In the genomic region with DNA sequence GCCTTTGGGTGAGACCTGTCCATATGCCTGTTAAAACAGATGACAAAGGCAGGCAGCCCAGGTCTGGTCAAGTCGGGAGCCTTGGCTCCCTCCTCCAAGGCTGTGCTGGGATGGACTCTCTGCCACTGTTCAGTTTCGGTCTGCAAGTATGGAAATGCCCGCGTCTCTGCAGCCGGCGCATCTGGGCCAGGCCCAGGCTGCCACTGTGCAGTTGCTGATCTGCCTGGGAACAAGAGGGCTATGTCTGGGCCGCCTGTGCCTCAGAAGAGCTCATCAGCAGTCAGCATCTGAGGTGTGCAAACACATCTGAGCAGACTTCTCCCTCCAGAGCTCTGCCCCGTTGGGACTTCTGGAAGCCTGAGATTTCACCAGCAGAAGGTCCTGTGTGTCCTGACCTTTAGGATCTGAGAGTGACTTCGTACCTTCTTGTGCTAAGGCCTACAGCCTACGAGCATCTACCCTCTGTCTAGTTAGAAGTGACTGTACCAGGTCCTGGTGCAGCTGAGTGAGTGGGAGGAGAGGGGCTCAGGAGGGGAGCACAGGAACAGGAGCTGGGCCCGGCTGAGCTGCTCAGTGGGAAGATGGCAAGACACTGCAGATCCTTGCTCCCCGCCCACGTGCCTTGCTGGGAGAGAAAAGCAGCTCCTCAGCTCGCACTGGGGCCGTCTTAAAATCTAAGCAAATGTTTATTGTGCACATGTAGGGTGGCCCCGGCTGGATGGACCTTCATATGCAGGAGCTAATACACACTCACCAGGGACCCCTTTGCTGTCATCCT, we compare ENCODE assay signal across 21 cellular contexts. TPM values are rescaled to one million over a fixed set of nuclear protein-coding genes. Genes with fewer than 3 reads are reported as not detected.
DNase-seq lines count a peak whose midpoint lies in the region; ATAC-seq and TF ChIP-seq lines count a peak whose summit lies in the region.
"Had no signal": no experiment of that assay in that cellular context is flagged by ENCODE, and none has a peak within 500 bp of the region (broad histone marks: within the 10 kb centered on the region; RNA-seq: fewer than 3 reads in every experiment).

No MANE protein-coding gene starts in this region.

- peaks cover 39% of the 10 kb centered on the region for H3K4me1 Mint-ChIP-seq in WTC11

- no peak for DNase-seq in WTC11 (ENCODE audit: low spot score)
- peak; percentile 49 to 54 for DNase-seq in hippocampal formation (lab: John Stamatoyannopoulos, UW)
- peak in 42 of 56 donors; percentile 21 to 71 (median 46) for DNase-seq in nucleus accumbens (lab: John Stamatoyannopoulos, UW)
- no peak for DNase-seq in glomerular visceral epithelial cell (ENCODE audit: extremely low spot score)
- DNase-seq in HK-2 (ENCODE audit: unreplicated experiment): no peak
- DNase-seq in activated CD4-positive, alpha-beta T cell treated with anti-CD3 and anti-CD28 coated beads, Interleukin-2, amount 50 U/mL, for 48 hours: no peak
- DNase-seq: activated CD4-positive, alpha-beta T cell treated with anti-CD3 and anti-CD28 coated beads, Interleukin-2, amount 50 U/mL, for 4 hours; activated gamma-delta T cell; central memory CD4-positive, alpha-beta T cell; DMS153; NCI-H1092; NCI-H2029 treated with DMSO at 0.1 percent for 48 hours; PC-9; WERI-Rb-1 had no signal

- no peak for TF ChIP-seq CTCF in WTC11 (IDR thresholded peaks at IDR 0.05)

- no peaks in the 10 kb centered on the region for H3K36me3 ChIP-seq in BLaER1
- H3K36me3 ChIP-seq: esophagus muscularis mucosa, right lobe of liver, WERI-Rb-1 had no signal

- peak overlapping the region; percentile 72 for H3K4me2 ChIP-seq in BLaER1
- H3K4me2 ChIP-seq: PC-9 had no signal

- no peaks in the 10 kb centered on the region for H3K36me3 Mint-ChIP-seq in WTC11
- H3K36me3 Mint-ChIP-seq: CD8-positive, alpha-beta T cell had no signal

- peak overlapping the region; percentile 76 for H3K27ac Mint-ChIP-seq in WTC11
- H3K27ac Mint-ChIP-seq: CD8-positive, alpha-beta T cell; T-helper 2 cell treated with Interferon-gamma antibody and Interleukin-4, amounts not matched to agents 5 μg/mL and 100 μg/mL, for 36 hours had no signal

- no peak overlapping the region; the same call in 1 of the 2 replicates for H3K9ac ChIP-seq in BLaER1

- CTCF ChIA-PET in WTC11 (lab: Charles Lee): interaction anchor here (0.7 to 1.3 kb wide), 2 partner anchors 13 to 79 kb away, joined by 3 to 4 read pairs; no protein-coding TSS in a partner anchor

- no peaks in the 10 kb centered on the region for H3K9me3 Mint-ChIP-seq in WTC11
- H3K9me3 Mint-ChIP-seq: CD8-positive, alpha-beta T cell had no signal

- H3K4me3 Mint-ChIP-seq in WTC11: no peak overlapping the region
- H3K4me3 Mint-ChIP-seq: CD8-positive, alpha-beta T cell; T-helper 2 cell treated with Interferon-gamma antibody and Interleukin-4, amounts not matched to agents 5 μg/mL and 100 μg/mL, for 36 hours had no signal

- peaks cover 48% of the 10 kb centered on the region for H3K4me1 ChIP-seq in BLaER1
- H3K4me1 ChIP-seq: right lobe of liver had no signal

- peak overlapping the region; percentile 68 for H3K27ac ChIP-seq in BLaER1
- H3K27ac ChIP-seq: esophagus muscularis mucosa, PC-9, right lobe of liver, WERI-Rb-1 had no signal

- POLR2A ChIA-PET in WTC11 (lab: Charles Lee): no interaction called here

- no peaks in the 10 kb centered on the region for H3K27me3 Mint-ChIP-seq in WTC11 (ENCODE audit: low read depth)

- H3K27me3 ChIP-seq in BLaER1: no peaks in the 10 kb centered on the region
- H3K27me3 ChIP-seq: esophagus muscularis mucosa, right lobe of liver had no signal

- H3K9me3 ChIP-seq in BLaER1: peaks cover 21% of the 10 kb centered on the region
- H3K9me3 ChIP-seq: esophagus muscularis mucosa had no signal

- H3K4me3 ChIP-seq in BLaER1: no peak overlapping the region
- H3K4me3 ChIP-seq: esophagus muscularis mucosa, PC-9, right lobe of liver had no signal

- ATAC-seq in WTC11 (peak; percentile 18; the same call in 1 of the 2 replicates), GM19463 (IDR thresholded peaks at IDR 0.05; ENCODE audit: unreplicated experiment) (no peak)
- ATAC-seq: CD8-positive, alpha-beta T cell; HCT116 had no signal

- no peaks in the 10 kb centered on the region for H4K20me1 ChIP-seq in BLaER1

TF ChIP-seq in WTC11, 78 proteins besides CTCF, POLR2A, EP300 and RAD21:
- TF ChIP-seq FOXK1 (CRISPR knock-in tag; IDR thresholded peaks at IDR 0.05) (no peak), JAZF1 (CRISPR knock-in tag; IDR thresholded peaks at IDR 0.05) (no peak), ZNF532 (CRISPR knock-in tag; IDR thresholded peaks at IDR 0.05; ENCODE audit: borderline replicate concordance) (no peak), IRF1 (CRISPR knock-in tag; IDR thresholded peaks at IDR 0.05) (no peak), GRHL2 (CRISPR knock-in tag; IDR thresholded peaks at IDR 0.05; ENCODE audit: insufficient replicate concordance, severe bottlenecking) (no peak)

RNA-seq across cellular contexts. Expression of gene DOCK1, which starts 50.9 kb away (rescaled TPM):
- total RNA-seq in WTC11 (2021): 52.1 to 58.4 TPM (median 55.8 TPM) in 3 replicates
- total RNA-seq: CD8-positive, alpha-beta T cell had no signal

Comparison
In these comparisons a context has a peak if more than half of its experiments do, and no peak if none do; other contexts are left out.
1. DNase-seq: peak in hippocampal formation (2 of 2) and nucleus accumbens (42 of 56); none in WTC11 (single experiment), glomerular visceral epithelial cell (single experiment), HK-2 (single experiment) and activated CD4-positive, alpha-beta T cell treated with anti-CD3 and anti-CD28 coated beads, Interleukin-2, amount 50 U/mL, for 48 hours (0 of 2).